Comparison of ENCODE assay signal across 29 cellular contexts in the genomic region with DNA sequence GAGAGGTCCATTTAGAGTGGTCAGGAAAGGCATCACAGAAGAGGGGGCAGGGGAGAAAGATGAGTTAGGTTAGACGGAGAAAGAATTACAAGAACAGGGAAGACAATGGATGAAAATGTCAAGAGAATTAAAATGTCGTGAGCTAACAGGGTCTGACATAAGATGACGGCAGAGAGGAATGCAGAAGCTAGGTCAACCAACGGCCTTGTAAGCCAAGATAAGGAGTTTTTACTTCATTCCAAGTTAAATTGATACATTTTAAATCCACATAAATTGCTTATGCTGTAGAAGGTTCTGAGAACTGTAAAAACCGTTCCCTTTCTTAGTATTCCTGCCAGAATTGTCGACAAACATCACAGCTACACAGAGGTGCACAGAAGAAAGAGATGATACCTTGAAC.
"Had no signal": no experiment of that assay in that cellular context is flagged by ENCODE, and none has a peak within 500 bp of the region (broad histone marks: within the 10 kb centered on the region; RNA-seq: fewer than 3 reads in every experiment).

No MANE protein-coding gene starts in this region.

- H3K9me3 Mint-ChIP-seq: activated CD8-positive, alpha-beta T cell treated with anti-CD3 and anti-CD28 coated beads for 36 hours; activated T-cell treated with anti-CD3 and anti-CD28 coated beads, Interleukin-2, amount 50 U/mL, for 4 hours; T-helper 2 cell treated with Interferon-gamma antibody and Interleukin-4, amounts not matched to agents 5 μg/mL and 100 μg/mL, for 36 hours had no signal

- H3K4me3 Mint-ChIP-seq: activated CD8-positive, alpha-beta T cell treated with anti-CD3 and anti-CD28 coated beads for 36 hours; activated naive CD8-positive, alpha-beta T cell; activated T-cell treated with anti-CD3 and anti-CD28 coated beads, Interleukin-2, amount 50 U/mL, for 4 hours; activated T-helper 17 cell treated with anti-CD3 and anti-CD28 coated beads, Interleukin-2, amount 50 U/mL, for 72 hours; effector memory CD8-positive, alpha-beta T cell; T-helper 17 cell; T-helper 2 cell treated with Interferon-gamma antibody and Interleukin-4, amounts not matched to agents 5 μg/mL and 100 μg/mL, for 36 hours had no signal

- H3K27ac ChIP-seq: brain microvascular endothelial cell, esophagus muscularis mucosa, foreskin keratinocyte, gastrocnemius medialis, heart right ventricle had no signal

- H3K4me3 ChIP-seq: esophagus muscularis mucosa, gastrocnemius medialis, heart right ventricle had no signal

- H3K27me3 ChIP-seq: brain microvascular endothelial cell, esophagus muscularis mucosa, foreskin keratinocyte, gastrocnemius medialis, heart right ventricle had no signal

- H3K4me1 ChIP-seq: esophagus muscularis mucosa, foreskin keratinocyte, gastrocnemius medialis, heart right ventricle had no signal

- H3K4me1 Mint-ChIP-seq: activated T-helper 17 cell treated with anti-CD3 and anti-CD28 coated beads, Interleukin-2, amount 50 U/mL, for 72 hours; T-helper 17 cell had no signal

- H3K27ac Mint-ChIP-seq: activated CD8-positive, alpha-beta T cell treated with anti-CD3 and anti-CD28 coated beads for 36 hours; activated naive CD8-positive, alpha-beta T cell; activated T-helper 17 cell treated with anti-CD3 and anti-CD28 coated beads, Interleukin-2, amount 50 U/mL, for 72 hours; effector memory CD8-positive, alpha-beta T cell; T-helper 17 cell; T-helper 2 cell treated with Interferon-gamma antibody and Interleukin-4, amounts not matched to agents 5 μg/mL and 100 μg/mL, for 36 hours had no signal

- H3K36me3 ChIP-seq: brain microvascular endothelial cell, esophagus muscularis mucosa, gastrocnemius medialis, heart right ventricle had no signal

- H3K27me3 Mint-ChIP-seq: activated CD8-positive, alpha-beta T cell treated with anti-CD3 and anti-CD28 coated beads for 36 hours; effector memory CD8-positive, alpha-beta T cell; T-helper 17 cell had no signal

- DNase-seq: activated CD4-positive, alpha-beta T cell treated with anti-CD3 and anti-CD28 coated beads for 48 hours; activated CD4-positive, alpha-beta T cell treated with anti-CD3 and anti-CD28 coated beads, Interleukin-2, amount 50 U/mL, for 1 hour; activated CD4-positive, alpha-beta T cell treated with anti-CD3 and anti-CD28 coated beads, Interleukin-2, amount 50 U/mL, for 48 hours; activated CD8-positive, alpha-beta memory T cell treated with anti-CD3 and anti-CD28 coated beads for 24 hours; activated CD8-positive, alpha-beta T cell treated with anti-CD3 and anti-CD28 coated beads for 36 hours; activated effector memory CD4-positive, alpha-beta T cell treated with Interleukin-2 at 50 U/mL for 16 hours; activated gamma-delta T cell treated with Interleukin-2 at 50 U/mL for 16 hours; activated naive CD4-positive, alpha-beta T cell treated with anti-CD3 and anti-CD28 coated beads, Interleukin-2, amount 50 U/mL, for 16 hours; activated naive CD4-positive, alpha-beta T cell treated with Interleukin-2 at 50 U/mL for 16 hours; activated T-cell treated with anti-CD3 and anti-CD28 coated beads, Interleukin-2, amount 50 U/mL, for 4 hours; amniotic stem cell; anterior cingulate cortex; brain microvascular endothelial cell; caudate nucleus; cortex of kidney; dermis blood vessel endothelial cell; effector CD4-positive, alpha-beta T cell; effector memory CD8-positive, alpha-beta T cell; erythroblast; foreskin keratinocyte; gastrocnemius medialis; heart right ventricle; T-helper 1 cell; T-helper 17 cell; T1000 had no signal

- H3K9me3 ChIP-seq: esophagus muscularis mucosa, gastrocnemius medialis, heart right ventricle had no signal

- H3K36me3 Mint-ChIP-seq: activated naive CD8-positive, alpha-beta T cell had no signal

- ATAC-seq: activated CD8-positive, alpha-beta T cell treated with anti-CD3 and anti-CD28 coated beads for 36 hours; activated T-cell treated with anti-CD3 and anti-CD28 coated beads, Interleukin-2, amount 50 U/mL, for 4 hours; activated T-helper 17 cell treated with anti-CD3 and anti-CD28 coated beads, Interleukin-2, amount 50 U/mL, for 72 hours; effector memory CD8-positive, alpha-beta T cell; foreskin keratinocyte; gastrocnemius medialis; heart right ventricle; T-helper 17 cell had no signal
